Comparison of ENCODE assay signal across 22 cellular contexts in the genomic region with DNA sequence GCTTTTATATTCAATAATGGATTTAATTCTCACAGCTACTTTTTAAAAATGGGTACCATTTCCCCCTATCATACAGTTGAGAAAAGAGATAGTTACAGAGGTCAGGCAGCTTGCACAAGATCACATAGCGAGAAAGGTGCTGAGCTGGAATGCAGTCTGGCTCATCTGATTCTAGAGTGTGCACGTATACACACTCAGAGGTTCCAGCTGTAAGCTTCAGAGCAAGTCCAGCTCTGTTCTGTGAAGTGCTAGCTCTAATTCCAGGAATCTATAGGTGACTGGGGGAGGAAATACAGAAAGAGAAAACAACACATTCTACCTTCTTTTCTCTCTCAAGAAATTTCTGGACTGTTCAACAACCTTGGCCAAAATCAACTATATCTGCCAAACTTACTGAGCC.
DNase-seq lines count a peak whose midpoint lies in the region; ATAC-seq, FAIRE-seq and TF ChIP-seq lines count a peak whose summit lies in the region.
"Had no signal": no experiment of that assay in that cellular context is flagged by ENCODE, and none has a peak within 500 bp of the region (broad histone marks: within the 10 kb centered on the region; RNA-seq: fewer than 3 reads in every experiment).

No MANE protein-coding gene starts in this region.

- H3K36me3 ChIP-seq in HepG2 (replicated peaks in 1 of 2; ENCODE audit: control insufficient read depth in 1 of 2, insufficient read depth in 2 of 2, low read length in 2 of 2): peaks cover 0 to 3% of the 10 kb centered on the region in 2 experiments; a peak in 1 of 5 replicates
- H3K36me3 ChIP-seq in right atrium auricular region: no peaks in the 10 kb centered on the region
- H3K36me3 ChIP-seq in GM23248 (ENCODE audit: low read depth): no peaks in the 10 kb centered on the region
- H3K36me3 ChIP-seq: Peyer's patch, sigmoid colon had no signal

- no peak overlapping the region for H3K9ac ChIP-seq in HepG2 (ENCODE audit: insufficient read depth, low read depth, low read length)
- H3K9ac ChIP-seq in GM23248: no peak overlapping the region

- no peak overlapping the region for H2AFZ ChIP-seq in HepG2 (ENCODE audit: low read length)
- H2AFZ ChIP-seq in GM23248: no peak overlapping the region

- BruUV-seq in HepG2 (replicated peaks; lab: Mats Ljungman, UMichigan): no TSS peak

- H3K27ac ChIP-seq in HepG2 (ENCODE audit: extremely low read length, insufficient read depth, low read length) (peak overlapping the region; percentile 24), right atrium auricular region (no peak overlapping the region), GM23248 (no peak overlapping the region)
- H3K27ac ChIP-seq: Peyer's patch, sigmoid colon had no signal

- no peak for TF ChIP-seq RAD21 in HepG2 (CRISPR knock-in tag; IDR thresholded peaks at IDR 0.05)

- H3K27ac Mint-ChIP-seq in activated CD4-positive, alpha-beta memory T cell treated with anti-CD3 and anti-CD28 coated beads for 36 hours: peak overlapping the region; percentile 14
- H3K27ac Mint-ChIP-seq in activated CD4-positive, alpha-beta memory T cell treated with anti-CD3 and anti-CD28 coated beads, Interleukin-2, amount 10 ng/mL, durations not matched to agents 7 days and 5 days: no peak overlapping the region
- H3K27ac Mint-ChIP-seq in activated CD8-positive, alpha-beta T cell treated with anti-CD3 and anti-CD28 coated beads for 36 hours: peak overlapping the region; percentile 89
- H3K27ac Mint-ChIP-seq: dendritic cell treated with granulocyte-macrophage colony-stimulating factor and Interleukin-4, amounts not matched to agents 40 ng/mL and 50 ng/mL, for 4 days had no signal

- POLR2A ChIA-PET in activated CD4-positive, alpha-beta memory T cell treated with anti-CD3 and anti-CD28 coated beads for 36 hours (lab: Charles Lee): no interaction called here
- POLR2A ChIA-PET in activated CD4-positive, alpha-beta memory T cell treated with anti-CD3 and anti-CD28 coated beads, Interleukin-2, amount 10 ng/mL, durations not matched to agents 7 days and 5 days (lab: Charles Lee): no interaction called here
- POLR2A ChIA-PET in activated CD8-positive, alpha-beta T cell treated with anti-CD3 and anti-CD28 coated beads for 36 hours (lab: Charles Lee): interaction anchor here (1.4 to 2.7 kb wide), 2 partner anchors 35 to 37 kb away, joined by 3 to 11 read pairs; no protein-coding TSS in a partner anchor
- POLR2A ChIA-PET in HepG2 (lab: Yijun Ruan, JAX): no interaction called here

- CTCF ChIA-PET in activated CD4-positive, alpha-beta memory T cell treated with anti-CD3 and anti-CD28 coated beads for 36 hours (lab: Charles Lee): no interaction called here
- CTCF ChIA-PET in activated CD4-positive, alpha-beta memory T cell treated with anti-CD3 and anti-CD28 coated beads, Interleukin-2, amount 10 ng/mL, durations not matched to agents 7 days and 5 days (lab: Charles Lee): no interaction called here
- CTCF ChIA-PET in activated CD8-positive, alpha-beta T cell treated with anti-CD3 and anti-CD28 coated beads for 36 hours (lab: Charles Lee): interaction anchor here (1.0 to 1.5 kb wide), 5 partner anchors 13 to 35 kb away, joined by 3 to 5 read pairs (median 3); no protein-coding TSS in a partner anchor
- CTCF ChIA-PET in HepG2 (lab: Yijun Ruan, JAX; ENCODE audit: low intra/inter-chr PET ratio, low total read pairs): no interaction called here

- no peaks in the 10 kb centered on the region for H3K9me3 Mint-ChIP-seq in activated CD4-positive, alpha-beta memory T cell treated with anti-CD3 and anti-CD28 coated beads for 36 hours
- no peaks in the 10 kb centered on the region for H3K9me3 Mint-ChIP-seq in activated CD4-positive, alpha-beta memory T cell treated with anti-CD3 and anti-CD28 coated beads, Interleukin-2, amount 10 ng/mL, durations not matched to agents 7 days and 5 days
- H3K9me3 Mint-ChIP-seq in activated CD8-positive, alpha-beta T cell treated with anti-CD3 and anti-CD28 coated beads for 36 hours: no peaks in the 10 kb centered on the region
- H3K9me3 Mint-ChIP-seq: dendritic cell treated with granulocyte-macrophage colony-stimulating factor and Interleukin-4, amounts not matched to agents 40 ng/mL and 50 ng/mL, for 4 days; H9; neural crest cell had no signal

- TF ChIP-seq POLR2A in HepG2 (IDR thresholded peaks at IDR 0.05; ENCODE audit: insufficient read depth in 1 of 2, low read depth in 2 of 2, low read length in 2 of 2): no peak

- intact Hi-C loops in activated CD4-positive, alpha-beta memory T cell treated with anti-CD3 and anti-CD28 coated beads for 36 hours (cut with micrococcal nuclease): loop anchor here (2.0 to 5.0 kb wide), 2 partner anchors 32 to 38 kb away; no protein-coding TSS in a partner anchor
- intact Hi-C loops in activated CD8-positive, alpha-beta T cell treated with anti-CD3 and anti-CD28 coated beads for 36 hours (cut with micrococcal nuclease): no loop called here
- intact Hi-C loops in HepG2 (cut with micrococcal nuclease; ENCODE audit: unreplicated experiment): no loop called here

- no peaks in the 10 kb centered on the region for H3K9me3 ChIP-seq in HepG2 (ENCODE audit: low read length)
- H3K9me3 ChIP-seq in right atrium auricular region: no peaks in the 10 kb centered on the region
- H3K9me3 ChIP-seq in GM23248 (ENCODE audit: low read depth): no peaks in the 10 kb centered on the region
- H3K9me3 ChIP-seq: Peyer's patch, sigmoid colon had no signal

- H3K9me2 ChIP-seq in GM23248 (ENCODE audit: insufficient read depth): no peaks in the 10 kb centered on the region

- no peak overlapping the region for H3K4me3 ChIP-seq in HepG2 (replicated peaks in 1 of 3; ENCODE audit: insufficient read depth in 1 of 3, low read depth in 2 of 3, low read length in 3 of 3)
- no peak overlapping the region for H3K4me3 ChIP-seq in right atrium auricular region
- H3K4me3 ChIP-seq in GM23248: no peak overlapping the region
- H3K4me3 ChIP-seq: Peyer's patch, sigmoid colon had no signal

- no peaks in the 10 kb centered on the region for H3F3A ChIP-seq in GM23248 (ENCODE audit: insufficient read depth)

- H4K20me1 ChIP-seq in HepG2 (ENCODE audit: insufficient read depth, low read length) (no peaks in the 10 kb centered on the region), GM23248 (ENCODE audit: insufficient read depth) (no peaks in the 10 kb centered on the region)

- H3K4me2 ChIP-seq in HepG2 (ENCODE audit: low read depth, low read length): no peak overlapping the region
- H3K4me2 ChIP-seq in GM23248 (ENCODE audit: unreplicated experiment): no peak overlapping the region

- no peak overlapping the region for H3K4me3 Mint-ChIP-seq in activated CD4-positive, alpha-beta memory T cell treated with anti-CD3 and anti-CD28 coated beads for 36 hours
- no peak overlapping the region for H3K4me3 Mint-ChIP-seq in activated CD4-positive, alpha-beta memory T cell treated with anti-CD3 and anti-CD28 coated beads, Interleukin-2, amount 10 ng/mL, durations not matched to agents 7 days and 5 days
- peak overlapping the region; percentile 22 for H3K4me3 Mint-ChIP-seq in activated CD8-positive, alpha-beta T cell treated with anti-CD3 and anti-CD28 coated beads for 36 hours
- H3K4me3 Mint-ChIP-seq: dendritic cell treated with granulocyte-macrophage colony-stimulating factor and Interleukin-4, amounts not matched to agents 40 ng/mL and 50 ng/mL, for 4 days; H9; neural crest cell had no signal

- H3K36me3 Mint-ChIP-seq in activated CD4-positive, alpha-beta memory T cell treated with anti-CD3 and anti-CD28 coated beads for 36 hours: peaks cover 15% of the 10 kb centered on the region
- H3K36me3 Mint-ChIP-seq in activated CD4-positive, alpha-beta memory T cell treated with anti-CD3 and anti-CD28 coated beads, Interleukin-2, amount 10 ng/mL, durations not matched to agents 7 days and 5 days (ENCODE audit: low read depth): peaks cover 8% of the 10 kb centered on the region
- H3K36me3 Mint-ChIP-seq in activated CD8-positive, alpha-beta T cell treated with anti-CD3 and anti-CD28 coated beads for 36 hours (ENCODE audit: low read depth): peaks cover 45% of the 10 kb centered on the region

- no peak for FAIRE-seq in HepG2 (lab: Jason Lieb, UNC)
- FAIRE-seq: astrocyte, endometrium, urothelium cell line had no signal

- ATAC-seq in activated CD8-positive, alpha-beta T cell treated with anti-CD3 and anti-CD28 coated beads for 36 hours: peak; percentile 74
- peak; percentile 36; the same call in 2 of the 3 replicates for ATAC-seq in HepG2
- ATAC-seq in stimulated activated naive CD8-positive, alpha-beta T cell treated with anti-CD3 and anti-CD28 coated beads, Interleukin-15, Interleukin-2, amounts not matched to agents 100 U/mL and 50 U/mL, for 24 hours: peak; percentile 74
- no peak for ATAC-seq in GM21576 (IDR thresholded peaks at IDR 0.05; ENCODE audit: unreplicated experiment)

- H3K27me3 ChIP-seq in HepG2 (ENCODE audit: control insufficient read depth in 1 of 2, insufficient read depth in 2 of 2, low read length in 2 of 2) (no peaks in the 10 kb centered on the region), right atrium auricular region (no peaks in the 10 kb centered on the region), GM23248 (replicated peaks; ENCODE audit: insufficient read depth) (no peaks in the 10 kb centered on the region)
- H3K27me3 ChIP-seq: Peyer's patch, sigmoid colon had no signal

- no peak for TF ChIP-seq CTCF in activated CD8-positive, alpha-beta T cell treated with anti-CD3 and anti-CD28 coated beads for 36 hours (IDR thresholded peaks at IDR 0.05)
- no peak for TF ChIP-seq CTCF in HepG2 (CRISPR knock-in tag; IDR thresholded peaks at IDR 0.05)
- TF ChIP-seq CTCF in right atrium auricular region (IDR thresholded peaks at IDR 0.05): no peak

- DNase-seq in activated CD4-positive, alpha-beta memory T cell treated with anti-CD3 and anti-CD28 coated beads for 36 hours: no peak
- no peak for DNase-seq in activated CD4-positive, alpha-beta memory T cell treated with anti-CD3 and anti-CD28 coated beads, Interleukin-2, amount 10 ng/mL, durations not matched to agents 7 days and 5 days
- peak; percentile 44 for DNase-seq in activated CD8-positive, alpha-beta T cell treated with anti-CD3 and anti-CD28 coated beads for 36 hours
- no peak for DNase-seq in HepG2 (ENCODE audit: low spot score)
- DNase-seq in stimulated activated naive CD8-positive, alpha-beta T cell treated with anti-CD3 and anti-CD28 coated beads, Interleukin-15, Interleukin-2, amounts not matched to agents 100 U/mL and 50 U/mL, for 24 hours: no peak
- DNase-seq in right atrium auricular region (ENCODE audit: low spot score): no peak
- DNase-seq in GM23248: no peak
- DNase-seq: central memory CD4-positive, alpha-beta T cell; H9; islet precursor cell; NCI-H1048; NCI-H187; NCI-H526 treated with DMSO at 0.1 percent for 48 hours; Peyer's patch; sigmoid colon; substantia nigra had no signal

- WGBS in HepG2 (ENCODE audit: low lambda C conversion rate): 90% methylated on average over 2 of the region's 2 CpGs
- 80 to 89% methylated on average over 2 of the region's 2 CpGs for WGBS in GM23248 (ENCODE audit: low coverage in 1 of 2, low lambda C conversion rate in 2 of 2, missing lambda C conversion rate in 2 of 2), 2 experiments

- H3K4me1 Mint-ChIP-seq in activated CD4-positive, alpha-beta memory T cell treated with anti-CD3 and anti-CD28 coated beads for 36 hours (ENCODE audit: low read depth): peaks cover 47% of the 10 kb centered on the region
- peaks cover 21% of the 10 kb centered on the region for H3K4me1 Mint-ChIP-seq in activated CD4-positive, alpha-beta memory T cell treated with anti-CD3 and anti-CD28 coated beads, Interleukin-2, amount 10 ng/mL, durations not matched to agents 7 days and 5 days
- H3K4me1 Mint-ChIP-seq in activated CD8-positive, alpha-beta T cell treated with anti-CD3 and anti-CD28 coated beads for 36 hours (ENCODE audit: low read depth): peaks cover 71% of the 10 kb centered on the region
- H3K4me1 Mint-ChIP-seq: neural crest cell had no signal

- peaks cover 5% of the 10 kb centered on the region for H3K79me2 ChIP-seq in HepG2 (ENCODE audit: insufficient read depth, low read length)
- H3K79me2 ChIP-seq in GM23248 (ENCODE audit: insufficient read depth): no peaks in the 10 kb centered on the region

- no peaks in the 10 kb centered on the region for H3K27me3 Mint-ChIP-seq in activated CD4-positive, alpha-beta memory T cell treated with anti-CD3 and anti-CD28 coated beads for 36 hours
- H3K27me3 Mint-ChIP-seq in activated CD4-positive, alpha-beta memory T cell treated with anti-CD3 and anti-CD28 coated beads, Interleukin-2, amount 10 ng/mL, durations not matched to agents 7 days and 5 days: no peaks in the 10 kb centered on the region
- no peaks in the 10 kb centered on the region for H3K27me3 Mint-ChIP-seq in activated CD8-positive, alpha-beta T cell treated with anti-CD3 and anti-CD28 coated beads for 36 hours
- H3K27me3 Mint-ChIP-seq: dendritic cell treated with granulocyte-macrophage colony-stimulating factor and Interleukin-4, amounts not matched to agents 40 ng/mL and 50 ng/mL, for 4 days had no signal

- in situ Hi-C loops in HepG2 (cut with HindIII; ENCODE audit: extremely low pct_ligation_motif_present, low pct_unique_long_range_greater_than_20kb) (no loop called here), GM23248 (cut with MboI) (no loop called here)

- H3K4me1 ChIP-seq in HepG2 (ENCODE audit: insufficient read depth, low read length): peaks cover 42% of the 10 kb centered on the region
- peaks cover 0 to 4% of the 10 kb centered on the region in 2 donors for H3K4me1 ChIP-seq in right atrium auricular region
- no peaks in the 10 kb centered on the region for H3K4me1 ChIP-seq in GM23248 (ENCODE audit: insufficient read depth)

- no peak for TF ChIP-seq EP300 in HepG2 (IDR thresholded peaks at IDR 0.05; ENCODE audit: low read depth in 2 of 2, low read length in 2 of 2)
- no peak for TF ChIP-seq EP300 in HepG2 (CRISPR knock-in tag; IDR thresholded peaks at IDR 0.05; ENCODE audit: borderline replicate concordance)
